Comparison of ENCODE assay signal across 8 cellular contexts in the genomic region with DNA sequence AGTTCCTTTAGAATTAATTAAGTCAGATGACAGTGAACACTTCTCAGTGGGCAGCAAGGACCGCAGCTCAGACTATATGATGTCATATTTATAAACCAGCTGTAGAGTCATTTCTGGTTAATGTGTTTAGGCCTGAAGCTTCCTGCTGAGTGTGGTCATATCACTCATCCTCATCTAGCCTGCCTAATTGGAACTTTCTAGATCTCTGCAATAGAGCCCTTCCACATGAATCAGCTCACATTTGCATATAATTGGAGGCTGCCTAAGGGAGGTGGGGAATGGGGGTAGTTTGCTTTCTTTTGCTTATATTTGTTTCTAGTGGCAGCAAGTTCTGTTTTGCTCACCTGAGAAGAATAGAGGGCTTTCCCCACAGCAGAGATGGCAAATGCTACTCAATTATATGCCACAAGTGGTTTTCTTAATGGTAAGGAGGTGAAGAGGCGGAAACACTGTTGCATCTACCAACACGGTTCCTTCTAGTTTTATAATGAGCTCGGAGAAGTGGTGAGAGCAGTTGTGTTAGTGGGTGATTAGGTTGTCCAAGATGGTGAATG.
DNase-seq lines count a peak whose midpoint lies in the region; ATAC-seq lines count a peak whose summit lies in the region.

No MANE protein-coding gene starts in this region.

- intact Hi-C loops in activated T-helper 2 cell treated with anti-CD3 and anti-CD28 coated beads, Interferon-gamma antibody, Interleukin-2, Interleukin-4, amounts not matched to agents 10 μg/mL and 5 μg/mL and 100 μg/mL, durations not matched to agents 14 hours and 24 hours and 36 hours (cut with micrococcal nuclease): loop anchor here (1.0 to 10.0 kb wide), 8 partner anchors 20 to 312 kb away; no protein-coding TSS in a partner anchor

- H3K27me3 Mint-ChIP-seq in activated T-helper 2 cell treated with anti-CD3 and anti-CD28 coated beads, Interferon-gamma antibody, Interleukin-2, Interleukin-4, amounts not matched to agents 10 μg/mL and 5 μg/mL and 100 μg/mL, durations not matched to agents 14 hours and 24 hours and 36 hours (ENCODE audit: low read depth): no peaks in the 10 kb centered on the region
- H3K27me3 Mint-ChIP-seq in natural killer cell treated with Interleukin-12 subunit alpha and Interleukin-12 subunit beta and Interleukin-15 and Interleukin-18, amount 100 ng/mL, for 72 hours: no peaks in the 10 kb centered on the region

- peaks cover 42% of the 10 kb centered on the region for H3K4me1 Mint-ChIP-seq in activated T-helper 2 cell treated with anti-CD3 and anti-CD28 coated beads, Interferon-gamma antibody, Interleukin-2, Interleukin-4, amounts not matched to agents 10 μg/mL and 5 μg/mL and 100 μg/mL, durations not matched to agents 14 hours and 24 hours and 36 hours (ENCODE audit: low read depth)
- H3K4me1 Mint-ChIP-seq in natural killer cell treated with Interleukin-12 subunit alpha and Interleukin-12 subunit beta and Interleukin-15 and Interleukin-18, amount 100 ng/mL, for 72 hours (ENCODE audit: low read depth in 2 of 2): peaks cover 43 to 57% of the 10 kb centered on the region in 2 donors

- peak overlapping the region; percentile 9 for H3K4me3 Mint-ChIP-seq in activated T-helper 2 cell treated with anti-CD3 and anti-CD28 coated beads, Interferon-gamma antibody, Interleukin-2, Interleukin-4, amounts not matched to agents 10 μg/mL and 5 μg/mL and 100 μg/mL, durations not matched to agents 14 hours and 24 hours and 36 hours (ENCODE audit: low read depth)
- peak overlapping the region; percentile 79 for H3K4me3 Mint-ChIP-seq in natural killer cell treated with Interleukin-12 subunit alpha and Interleukin-12 subunit beta and Interleukin-15 and Interleukin-18, amount 100 ng/mL, for 72 hours

- H3K36me3 Mint-ChIP-seq in activated T-helper 2 cell treated with anti-CD3 and anti-CD28 coated beads, Interferon-gamma antibody, Interleukin-2, Interleukin-4, amounts not matched to agents 10 μg/mL and 5 μg/mL and 100 μg/mL, durations not matched to agents 14 hours and 24 hours and 36 hours (ENCODE audit: low read depth): peaks cover 56% of the 10 kb centered on the region
- peaks cover 10% of the 10 kb centered on the region for H3K36me3 Mint-ChIP-seq in natural killer cell treated with Interleukin-12 subunit alpha and Interleukin-12 subunit beta and Interleukin-15 and Interleukin-18, amount 100 ng/mL, for 72 hours

- peak overlapping the region; percentile 89 for H3K27ac Mint-ChIP-seq in activated T-helper 2 cell treated with anti-CD3 and anti-CD28 coated beads, Interferon-gamma antibody, Interleukin-2, Interleukin-4, amounts not matched to agents 10 μg/mL and 5 μg/mL and 100 μg/mL, durations not matched to agents 14 hours and 24 hours and 36 hours
- H3K27ac Mint-ChIP-seq in natural killer cell treated with Interleukin-12 subunit alpha and Interleukin-12 subunit beta and Interleukin-15 and Interleukin-18, amount 100 ng/mL, for 72 hours: peak overlapping the region; percentile 93 to 94

- ATAC-seq in HG03064 (IDR thresholded peaks at IDR 0.05; ENCODE audit: low read depth, unreplicated experiment) (peak; percentile 71), left lobe of liver (no peak)
- ATAC-seq in natural killer cell treated with Interleukin-12 subunit alpha and Interleukin-12 subunit beta and Interleukin-15 and Interleukin-18, amount 100 ng/mL, for 72 hours: peak; percentile 91 to 92

- peaks cover 4% of the 10 kb centered on the region for H3K9me3 Mint-ChIP-seq in activated T-helper 2 cell treated with anti-CD3 and anti-CD28 coated beads, Interferon-gamma antibody, Interleukin-2, Interleukin-4, amounts not matched to agents 10 μg/mL and 5 μg/mL and 100 μg/mL, durations not matched to agents 14 hours and 24 hours and 36 hours
- no peaks in the 10 kb centered on the region for H3K9me3 Mint-ChIP-seq in natural killer cell treated with Interleukin-12 subunit alpha and Interleukin-12 subunit beta and Interleukin-15 and Interleukin-18, amount 100 ng/mL, for 72 hours

- DNase-seq in stimulated activated CD4-positive, alpha-beta T cell treated with anti-CD3 and anti-CD28 coated beads, Interleukin-15, amount 100 ng/mL, for 24 hours: peak; percentile 26
- no peak for DNase-seq in stimulated activated CD4-positive, alpha-beta T cell treated with anti-CD3 and anti-CD28 coated beads, Interleukin-12 subunit alpha, Interleukin-12 subunit beta, amount 100 ng/mL, for 4 hours
- peak; percentile 20 for DNase-seq in activated T-helper 2 cell treated with anti-CD3 and anti-CD28 coated beads, Interferon-gamma antibody, Interleukin-2, Interleukin-4, amounts not matched to agents 10 μg/mL and 5 μg/mL and 100 μg/mL, durations not matched to agents 14 hours and 24 hours and 36 hours (ENCODE audit: low spot score)
- peak; percentile 78 for DNase-seq in natural killer cell treated with Interleukin-12 subunit alpha and Interleukin-12 subunit beta and Interleukin-15 and Interleukin-18, amount 100 ng/mL, for 72 hours (ENCODE audit: low spot score)
- no peak for DNase-seq in left lobe of liver (ENCODE audit: low spot score)
- DNase-seq in NCI-H226: no peak
- DNase-seq in COLO829 (ENCODE audit: low spot score): no peak

Comparison
In these comparisons a context has a peak if more than half of its experiments do, and no peak if none do; other contexts are left out.
1. DNase-seq: peak in stimulated activated CD4-positive, alpha-beta T cell treated with anti-CD3 and anti-CD28 coated beads, Interleukin-15, amount 100 ng/mL, for 24 hours (single experiment), activated T-helper 2 cell treated with anti-CD3 and anti-CD28 coated beads, Interferon-gamma antibody, Interleukin-2, Interleukin-4, amounts not matched to agents 10 μg/mL and 5 μg/mL and 100 μg/mL, durations not matched to agents 14 hours and 24 hours and 36 hours (single experiment) and natural killer cell treated with Interleukin-12 subunit alpha and Interleukin-12 subunit beta and Interleukin-15 and Interleukin-18, amount 100 ng/mL, for 72 hours (single experiment); none in stimulated activated CD4-positive, alpha-beta T cell treated with anti-CD3 and anti-CD28 coated beads, Interleukin-12 subunit alpha, Interleukin-12 subunit beta, amount 100 ng/mL, for 4 hours (single experiment), left lobe of liver (single experiment), NCI-H226 (single experiment) and COLO829 (single experiment).